In genomic region chr6:42745638-42746451, GRCh38 we compare ENCODE assay signal across 8 cellular contexts. TPM values are rescaled to one million over a fixed set of nuclear protein-coding genes. Genes with fewer than 3 reads are reported as not detected.
DNase-seq lines count a peak whose midpoint lies in the region; ATAC-seq, FAIRE-seq and TF ChIP-seq lines count a peak whose summit lies in the region.

Gene TBCC (minus strand): TSS chr6:42746103. CDS start chr6:42746073, 30 bp downstream.

- no peaks in the 10 kb centered on the region for H3K36me3 ChIP-seq in H1 (ENCODE audit: control insufficient read depth in 2 of 4, insufficient read depth in 4 of 4, low read length in 3 of 4)

- H2BK20ac ChIP-seq in H1 (ENCODE audit: low read length), result no peak within 1 kb of the TSS

- H2BK15ac ChIP-seq in H1 (ENCODE audit: low read length), result no peak within 1 kb of the TSS; the same call in 1 of the 2 replicates

- H4K5ac ChIP-seq in H1 (ENCODE audit: insufficient read length, low read depth, low read length), result peak within 1 kb of the TSS; percentile 76

- H3K23ac ChIP-seq in H1 (ENCODE audit: insufficient read length), result no peak within 1 kb of the TSS

- 0 out of 2 replicates have a peak within 1 kb of the TSS, but pooled peaks have one; percentile 81 for H2BK12ac ChIP-seq in H1 (ENCODE audit: low read depth, low read length)

- no peak within 1 kb of the TSS for H2AK5ac ChIP-seq in H1 (ENCODE audit: low read depth, low read length)

- peaks cover 13% of the 10 kb centered on the region for H3K23me2 ChIP-seq in H1 (ENCODE audit: low read depth, low read length)

- no peaks in the 10 kb centered on the region for H3K9me3 ChIP-seq in H1 (ENCODE audit: insufficient read depth in 2 of 2, low read depth in 1 of 2, low read length in 1 of 2)

- peaks cover 0 to 29% of the 10 kb centered on the region in 2 experiments; a peak in 3 of 4 replicates for H3K79me2 ChIP-seq in H1 (ENCODE audit: control insufficient read depth in 1 of 2, insufficient read depth in 2 of 2, low read length in 2 of 2)

- H4K91ac ChIP-seq in H1 (replicated peaks; ENCODE audit: insufficient read length, low read length), result peak within 1 kb of the TSS; percentile 92

- H3K4me1 Mint-ChIP-seq in activated CD8-positive, alpha-beta memory T cell treated with anti-CD3 and anti-CD28 coated beads, Interleukin-2, amount 10 ng/mL, durations not matched to agents 7 days and 5 days, result peaks cover 31% of the 10 kb centered on the region
- peaks cover 15% of the 10 kb centered on the region for H3K4me1 Mint-ChIP-seq in memory B cell

- H3K14ac ChIP-seq in H1 (ENCODE audit: insufficient read length), result no peak within 1 kb of the TSS

- no peak within 1 kb of the TSS for H2AFZ ChIP-seq in H1 (ENCODE audit: low read length)

- TF ChIP-seq RAD21 in H1 (IDR thresholded peaks at IDR 0.05 in 1 of 2, conservative IDR thresholded peaks at IDR 0.05 in 1 of 2; ENCODE audit: low read depth in 2 of 2, low read length in 2 of 2), result no peak

- peak within 1 kb of the TSS; percentile 84 for H3K27ac ChIP-seq in H1 (ENCODE audit: low read depth, low read length)

- TF ChIP-seq EP300 in H1 (IDR thresholded peaks at IDR 0.05; ENCODE audit: borderline replicate concordance in 1 of 2, low read depth in 2 of 2, low read length in 2 of 2), result no peak

- peak within 1 kb of the TSS; percentile 47 for H2BK120ac ChIP-seq in H1 (replicated peaks; ENCODE audit: low read depth, low read length)

- H3K18ac ChIP-seq in H1 (ENCODE audit: extremely low read depth, low read length), result peak within 1 kb of the TSS; percentile 95

- DNase-seq in COR-L47 (lab: John Stamatoyannopoulos, UW) (peak; percentile 97), HTR-8/SVneo (ENCODE audit: insufficient read length, low spot score) (peak; percentile 99), NOMO-1 treated with DMSO at 0.1 percent for 48 hours (lab: John Stamatoyannopoulos, UW; ENCODE audit: unreplicated experiment) (peak; percentile 97), H1 (ENCODE audit: low read depth in 1 of 2, low spot score in 2 of 2) (peak; percentile 86 to 96), memory B cell (ENCODE audit: low spot score in 2 of 2) (peak; percentile 76 to 87)
- peak; percentile 98 for DNase-seq in activated CD8-positive, alpha-beta memory T cell treated with anti-CD3 and anti-CD28 coated beads, Interleukin-2, amount 10 ng/mL, durations not matched to agents 7 days and 5 days
- DNase-seq in stimulated activated CD8-positive, alpha-beta memory T cell treated with anti-CD3 and anti-CD28 coated beads, Interleukin-12 subunit alpha, Interleukin-12 subunit beta, amount 100 ng/mL, for 1 hour (ENCODE audit: low read depth), result peak; percentile 90

- POLR2A ChIA-PET in H1 (lab: Charles Lee; ENCODE audit: partially characterized antibody), result interaction anchor here (0.9 to 17.0 kb wide), 22 partner anchors 9 to 298 kb away, joined by 3 to 277 read pairs (median 5); partner anchors contain the start of genes BICRAL, CNPY3, GNMT and PRPH2

- peak; percentile 42 for FAIRE-seq in HTR-8/SVneo (lab: Jason Lieb, UNC)
- peak; percentile 52 for FAIRE-seq in H1 (lab: Jason Lieb, UNC)

- peak within 1 kb of the TSS; percentile 100 for H3K27ac Mint-ChIP-seq in activated CD8-positive, alpha-beta memory T cell treated with anti-CD3 and anti-CD28 coated beads, Interleukin-2, amount 10 ng/mL, durations not matched to agents 7 days and 5 days
- H3K27ac Mint-ChIP-seq in memory B cell, result peak within 1 kb of the TSS; percentile 95

- peak within 1 kb of the TSS; percentile 88 to 95 for H3K4me2 ChIP-seq in H1 (ENCODE audit: insufficient read depth in 1 of 2, low read depth in 2 of 2, low read length in 2 of 2)

- H4K8ac ChIP-seq in H1 (ENCODE audit: extremely low read depth, insufficient read depth, low read length), result peak within 1 kb of the TSS; percentile 87

- peaks cover 5 to 7% (median 6%) of the 10 kb centered on the region in 4 experiments; a peak in 6 of 7 replicates for H3K4me1 ChIP-seq in H1 (replicated peaks in 1 of 4; ENCODE audit: control insufficient read depth in 3 of 4, insufficient read depth in 4 of 4, low read length in 3 of 4)

- TF ChIP-seq CTCF in H1 (IDR thresholded peaks at IDR 0.05; ENCODE audit: control extremely low read depth in 1 of 3, insufficient read depth in 1 of 3, low read depth in 1 of 3, low read length in 3 of 3), result no peak

- H3K56ac ChIP-seq in H1 (replicated peaks; ENCODE audit: insufficient read length, low read depth, low read length), result peak within 1 kb of the TSS; percentile 87

- peaks cover 8% of the 10 kb centered on the region; the same call in 1 of the 2 replicates for H3K79me1 ChIP-seq in H1 (ENCODE audit: low read depth, low read length)

- peaks cover 5 to 6% of the 10 kb centered on the region in 2 experiments for H4K20me1 ChIP-seq in H1 (replicated peaks in 1 of 2; ENCODE audit: control insufficient read depth in 1 of 2, insufficient read depth in 2 of 2, low read length in 2 of 2)

- peak within 1 kb of the TSS; percentile 91 for H3K4me3 Mint-ChIP-seq in activated CD8-positive, alpha-beta memory T cell treated with anti-CD3 and anti-CD28 coated beads, Interleukin-2, amount 10 ng/mL, durations not matched to agents 7 days and 5 days
- H3K4me3 Mint-ChIP-seq in memory B cell, result peak within 1 kb of the TSS; percentile 100

- CTCF ChIA-PET in activated CD8-positive, alpha-beta memory T cell treated with anti-CD3 and anti-CD28 coated beads, Interleukin-2, amount 10 ng/mL, durations not matched to agents 7 days and 5 days (lab: Charles Lee), result interaction anchor here (0.6 to 6.1 kb wide), 12 partner anchors 17 to 136 kb away, joined by 3 to 42 read pairs (median 4); partner anchors contain the start of gene RPL7L1
- CTCF ChIA-PET in H1 (lab: Charles Lee; ENCODE audit: partially characterized antibody), result interaction anchor here (0.7 to 1.8 kb wide), 5 partner anchors 20 to 132 kb away, joined by 3 to 5 read pairs (median 4); no protein-coding TSS in a partner anchor

- peak within 1 kb of the TSS; percentile 89 for H2BK5ac ChIP-seq in H1 (ENCODE audit: low read depth, low read length)

- H3K9me3 Mint-ChIP-seq in activated CD8-positive, alpha-beta memory T cell treated with anti-CD3 and anti-CD28 coated beads, Interleukin-2, amount 10 ng/mL, durations not matched to agents 7 days and 5 days (ENCODE audit: low read depth), result no peaks in the 10 kb centered on the region
- no peaks in the 10 kb centered on the region for H3K9me3 Mint-ChIP-seq in memory B cell

- H3K9ac ChIP-seq in H1 (replicated peaks in 1 of 4; ENCODE audit: extremely low read depth in 1 of 4, low read depth in 3 of 4, low read length in 3 of 4), result peak within 1 kb of the TSS; percentile 88 to 98 (median 92)

- 0% methylated on average over 38 of the region's 57 CpGs; no CpG with 5 or more reads in 1 of the 2 experiments for WGBS in H1 (ENCODE audit: extremely low coverage in 1 of 2, insufficient coverage in 1 of 2, insufficient read length in 1 of 2, insufficient replicate concordance in 2 of 2, low coverage in 1 of 2, low lambda C conversion rate in 2 of 2, missing lambda C conversion rate in 1 of 2), 2 experiments

- peak; percentile 89 to 91 for TF ChIP-seq POLR2A in H1 (IDR thresholded peaks at IDR 0.05; ENCODE audit: control extremely low read depth in 1 of 2, low read depth in 2 of 2, low read length in 2 of 2)

- H3K36me3 Mint-ChIP-seq in activated CD8-positive, alpha-beta memory T cell treated with anti-CD3 and anti-CD28 coated beads, Interleukin-2, amount 10 ng/mL, durations not matched to agents 7 days and 5 days, result peaks cover 11% of the 10 kb centered on the region
- H3K36me3 Mint-ChIP-seq in memory B cell, result peaks cover 6% of the 10 kb centered on the region

- H3K27me3 Mint-ChIP-seq in activated CD8-positive, alpha-beta memory T cell treated with anti-CD3 and anti-CD28 coated beads, Interleukin-2, amount 10 ng/mL, durations not matched to agents 7 days and 5 days, result no peaks in the 10 kb centered on the region
- H3K27me3 Mint-ChIP-seq in memory B cell, result no peaks in the 10 kb centered on the region

- ATAC-seq in GM21367 (IDR thresholded peaks at IDR 0.05; ENCODE audit: unreplicated experiment), result peak; percentile 69
- ATAC-seq in activated CD8-positive, alpha-beta memory T cell treated with anti-CD3 and anti-CD28 coated beads, Interleukin-2, amount 10 ng/mL, durations not matched to agents 7 days and 5 days, result peak; percentile 86
- ATAC-seq in memory B cell (ENCODE audit: low read depth), result peak; percentile 76

- peak within 1 kb of the TSS; percentile 99 for H3K4ac ChIP-seq in H1 (replicated peaks; ENCODE audit: insufficient read length, low read depth, low read length)

- no peaks in the 10 kb centered on the region for H3K27me3 ChIP-seq in H1 (replicated peaks in 1 of 4; ENCODE audit: control insufficient read depth in 3 of 4, extremely low read depth in 1 of 4, insufficient read depth in 3 of 4, low read length in 3 of 4)

- H3K4me3 ChIP-seq in H1 (ENCODE audit: extremely low read depth in 1 of 4, insufficient read depth in 2 of 4, low read depth in 3 of 4, low read length in 4 of 4), result peak within 1 kb of the TSS; percentile 88 to 99 (median 96)

TF ChIP-seq in H1, 55 proteins besides CTCF, POLR2A, EP300 and RAD21 (continues in another document):
- TF ChIP-seq ATF2 (IDR thresholded peaks at IDR 0.05; ENCODE audit: low read length) (no peak), SP4 (IDR thresholded peaks at IDR 0.05; ENCODE audit: low read length) (no peak), TBP (IDR thresholded peaks at IDR 0.05; ENCODE audit: low read depth, low read length) (peak; percentile 95), RXRA (IDR thresholded peaks at IDR 0.05; ENCODE audit: insufficient read depth, low read depth, low read length) (no peak)

RNA-seq across cellular contexts. Expression of gene TBCC, which starts in this region (rescaled TPM):
- 10 to 100 TPM; 29.8 to 35.5 TPM for total RNA-seq in activated CD8-positive, alpha-beta memory T cell treated with anti-CD3 and anti-CD28 coated beads, Interleukin-2, amount 10 ng/mL, durations not matched to agents 7 days and 5 days
- 25.5 and 27.3 TPM in 2 replicates for total RNA-seq in H1 (2021; fragmentation: NEBNext Ultra II Directional; extraction: Animal tissue kit (Norgen Biotek cat#: 25700))
- 22.7 and 28.9 TPM in 2 replicates for polyA plus RNA-seq in H1 (2011; rRNA removed)
- 24.6 TPM for polyA plus RNA-seq in H1 (2011; cell fraction: cytosol; rRNA removed)
- 20.6 TPM for polyA plus RNA-seq in H1 (2011; cell fraction: nucleus; rRNA removed)
- polyA plus RNA-seq in H1 (2012, experiment 1 of 2), result 22.5 to 26.8 TPM (median 24.3 TPM) in 4 replicates
- 31.6 TPM for polyA plus RNA-seq in H1 (2012, experiment 2 of 2)
- 21.4 TPM for polyA plus RNA-seq in H1 (2013, experiment 1 of 2)
- 21.0 TPM for polyA plus RNA-seq in H1 (2013, experiment 2 of 2)
- polyA minus RNA-seq in H1 (2011; rRNA and poly(A)+ RNA removed), result 6.4 and 12.0 TPM in 2 replicates
- 9.9 TPM for polyA minus RNA-seq in H1 (2011; cell fraction: cytosol; rRNA and poly(A)+ RNA removed)
- polyA minus RNA-seq in H1 (2011; cell fraction: nucleus; rRNA and poly(A)+ RNA removed), result 15.3 TPM

Comparison
In these comparisons a context has a peak if more than half of its experiments do, and no peak if none do; other contexts are left out.
1. Peak in every context shown above with its lines: DNase-seq, ATAC-seq, H3K4me3 ChIP-seq and H3K27ac ChIP-seq.